In the genomic region with DNA sequence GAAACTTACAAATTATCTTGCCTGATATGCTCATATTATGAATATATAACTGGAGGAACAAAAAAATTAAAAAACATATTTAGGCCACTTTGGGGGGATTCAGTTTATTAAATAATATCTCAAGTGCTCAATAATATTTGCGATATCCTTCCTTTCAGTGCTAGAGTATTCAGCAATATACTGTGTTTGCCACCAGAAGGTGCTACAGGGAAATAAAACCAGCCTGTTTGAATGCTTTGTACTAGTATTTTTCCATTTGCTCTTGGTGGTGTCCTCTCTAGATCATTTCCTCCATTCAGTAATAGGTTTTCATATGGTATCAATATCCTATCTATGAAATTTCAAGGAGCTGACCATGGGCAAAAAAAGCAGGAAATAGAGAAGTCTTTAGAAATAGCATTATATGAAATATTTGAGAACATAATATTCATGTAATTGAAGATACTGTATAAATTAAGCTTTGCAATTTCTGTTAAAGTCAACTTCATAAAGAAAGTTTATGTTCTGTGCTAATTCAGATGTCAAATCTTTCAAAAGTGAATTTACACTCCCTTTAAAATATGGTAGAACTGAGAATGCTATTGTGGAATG, we compare ENCODE assay signal across 9 cellular contexts.
A peak's percentile ranks its signal among the peaks of the same experiment; 100 is the strongest.
DNase-seq lines count a peak whose midpoint lies in the region; ATAC-seq and TF ChIP-seq lines count a peak whose summit lies in the region.
"Had no signal": no experiment of that assay in that cellular context is flagged by ENCODE, and none has a peak within 500 bp of the region (broad histone marks: within the 10 kb centered on the region; RNA-seq: fewer than 3 reads in every experiment).

No MANE protein-coding gene starts in this region.

- POLR2A ChIA-PET in activated CD8-positive, alpha-beta T cell treated with anti-CD3 and anti-CD28 coated beads, Interleukin-2, amount 10 ng/mL, durations not matched to agents 7 days and 5 days (lab: Charles Lee): no interaction called here

- TF ChIP-seq CTCF in AG09309 (IDR thresholded peaks at IDR 0.05; ENCODE audit: control insufficient read depth, insufficient read depth, low read depth, low read length, missing control alignments) (peak; percentile 65), NB4 (IDR thresholded peaks at IDR 0.05; ENCODE audit: low read depth, low read length) (peak; percentile 40), cardiac muscle cell (IDR thresholded peaks at IDR 0.05; ENCODE audit: low read depth, low read length) (peak; percentile 76), tibial artery (IDR thresholded peaks at IDR 0.05) (peak; percentile 32 to 54)

- no peaks in the 10 kb centered on the region for H3K36me3 Mint-ChIP-seq in activated CD8-positive, alpha-beta T cell treated with anti-CD3 and anti-CD28 coated beads, Interleukin-2, amount 10 ng/mL, durations not matched to agents 7 days and 5 days (ENCODE audit: low read depth)
- H3K36me3 Mint-ChIP-seq in immature natural killer cell: peaks cover 0 to 3% (median 0%) of the 10 kb centered on the region in 3 donors

- H3K4me1 ChIP-seq in cardiac muscle cell (ENCODE audit: low read depth) (no peaks in the 10 kb centered on the region), tibial artery (no peaks in the 10 kb centered on the region)

- H3K4me1 Mint-ChIP-seq in activated CD8-positive, alpha-beta T cell treated with anti-CD3 and anti-CD28 coated beads, Interleukin-2, amount 10 ng/mL, durations not matched to agents 7 days and 5 days (ENCODE audit: low read depth): no peaks in the 10 kb centered on the region
- H3K4me1 Mint-ChIP-seq in immature natural killer cell: no peaks in the 10 kb centered on the region
- H3K4me1 Mint-ChIP-seq: central memory CD8-positive, alpha-beta T cell had no signal

- H3K9ac ChIP-seq in SK-N-MC (ENCODE audit: insufficient read length): peak overlapping the region; percentile 16

- H3K36me3 ChIP-seq in SK-N-MC (ENCODE audit: insufficient read depth, low read length) (no peaks in the 10 kb centered on the region), cardiac muscle cell (no peaks in the 10 kb centered on the region), tibial artery (no peaks in the 10 kb centered on the region)

- peaks cover 19% of the 10 kb centered on the region for H3K9me3 Mint-ChIP-seq in activated CD8-positive, alpha-beta T cell treated with anti-CD3 and anti-CD28 coated beads, Interleukin-2, amount 10 ng/mL, durations not matched to agents 7 days and 5 days (ENCODE audit: insufficient read depth)
- H3K9me3 Mint-ChIP-seq in immature natural killer cell: peaks cover 0 to 27% (median 9%) of the 10 kb centered on the region in 6 donors

- DNase-seq in AG09309 (ENCODE audit: low read depth) (peak; percentile 13), NB4 (ENCODE audit: low read depth) (peak; percentile 20), SK-N-MC (ENCODE audit: low read depth, low spot score) (peak; percentile 55), cardiac muscle cell (ENCODE audit: low read depth in 1 of 2, low spot score in 1 of 2) (peak; percentile 13 to 72), tibial artery (no peak), immature natural killer cell (no peak)
- no peak for DNase-seq in activated CD8-positive, alpha-beta T cell treated with anti-CD3 and anti-CD28 coated beads, Interleukin-2, amount 10 ng/mL, durations not matched to agents 7 days and 5 days

- H3K4me3 ChIP-seq in AG09309 (ENCODE audit: control insufficient read depth, low read depth, low read length): no peak overlapping the region
- no peak overlapping the region for H3K4me3 ChIP-seq in NB4 (ENCODE audit: low read depth, low read length)
- peak overlapping the region; percentile 10; the same call in 1 of the 2 replicates for H3K4me3 ChIP-seq in SK-N-MC
- H3K4me3 ChIP-seq in cardiac muscle cell: no peak overlapping the region
- no peak overlapping the region for H3K4me3 ChIP-seq in tibial artery

- no peak overlapping the region for H3K27ac Mint-ChIP-seq in activated CD8-positive, alpha-beta T cell treated with anti-CD3 and anti-CD28 coated beads, Interleukin-2, amount 10 ng/mL, durations not matched to agents 7 days and 5 days
- no peak overlapping the region for H3K27ac Mint-ChIP-seq in immature natural killer cell

- H3K27me3 Mint-ChIP-seq in activated CD8-positive, alpha-beta T cell treated with anti-CD3 and anti-CD28 coated beads, Interleukin-2, amount 10 ng/mL, durations not matched to agents 7 days and 5 days (ENCODE audit: low read depth): no peaks in the 10 kb centered on the region
- H3K27me3 Mint-ChIP-seq in immature natural killer cell (ENCODE audit: low read depth in 3 of 3): peaks cover 0 to 1% (median 0%) of the 10 kb centered on the region in 3 donors
- H3K27me3 Mint-ChIP-seq: central memory CD8-positive, alpha-beta T cell had no signal

- peak; percentile 53 for ATAC-seq in GM19328 (IDR thresholded peaks at IDR 0.05; ENCODE audit: unreplicated experiment)
- no peak for ATAC-seq in activated CD8-positive, alpha-beta T cell treated with anti-CD3 and anti-CD28 coated beads, Interleukin-2, amount 10 ng/mL, durations not matched to agents 7 days and 5 days

- intact Hi-C loops in tibial artery (cut with DNase I; ENCODE audit: low total_unique reads): loop anchor here (5.0 kb wide), 1 partner anchor 188 kb away; no protein-coding TSS in a partner anchor

- H3K4me3 Mint-ChIP-seq in activated CD8-positive, alpha-beta T cell treated with anti-CD3 and anti-CD28 coated beads, Interleukin-2, amount 10 ng/mL, durations not matched to agents 7 days and 5 days: no peak overlapping the region
- H3K4me3 Mint-ChIP-seq in immature natural killer cell: no peak overlapping the region
- H3K4me3 Mint-ChIP-seq: central memory CD8-positive, alpha-beta T cell had no signal

- CTCF ChIA-PET in activated CD8-positive, alpha-beta T cell treated with anti-CD3 and anti-CD28 coated beads, Interleukin-2, amount 10 ng/mL, durations not matched to agents 7 days and 5 days (lab: Charles Lee): no interaction called here

- peak overlapping the region; percentile 72 for H3K27ac ChIP-seq in SK-N-MC
- no peak overlapping the region for H3K27ac ChIP-seq in cardiac muscle cell
- H3K27ac ChIP-seq in tibial artery: no peak overlapping the region

- H3K27me3 ChIP-seq in cardiac muscle cell: no peaks in the 10 kb centered on the region
- no peaks in the 10 kb centered on the region for H3K27me3 ChIP-seq in tibial artery

- H3K9me3 ChIP-seq in SK-N-MC (ENCODE audit: low read depth, low read length): no peaks in the 10 kb centered on the region
- H3K9me3 ChIP-seq in cardiac muscle cell (ENCODE audit: low read depth): no peaks in the 10 kb centered on the region
- no peaks in the 10 kb centered on the region for H3K9me3 ChIP-seq in tibial artery

- TF ChIP-seq POLR2A in NB4 (IDR thresholded peaks at IDR 0.05; ENCODE audit: extremely low read depth, insufficient read length): no peak

Comparison
In these comparisons a context has a peak if more than half of its experiments do, and no peak if none do; other contexts are left out.
1. DNase-seq: peak in AG09309 (single experiment), NB4 (single experiment), SK-N-MC (single experiment) and cardiac muscle cell (2 of 2); none in tibial artery (0 of 2), activated CD8-positive, alpha-beta T cell treated with anti-CD3 and anti-CD28 coated beads, Interleukin-2, amount 10 ng/mL, durations not matched to agents 7 days and 5 days (single experiment) and immature natural killer cell (0 of 3).
2. Peak in every context shown above with its lines, with median percentiles within 50 percentile points of each other: CTCF ChIP-seq.